ENCODE assay signal across 8 cellular contexts in genomic region chr6:154276810-154277577, GRCh38.
DNase-seq lines count a peak whose midpoint lies in the region; ATAC-seq and TF ChIP-seq lines count a peak whose summit lies in the region.

No MANE protein-coding gene starts in this region.

- no peaks in the 10 kb centered on the region for H3F3A ChIP-seq in MM.1S (ENCODE audit: insufficient read depth, low read length)

- H3K36me3 Mint-ChIP-seq in activated CD4-positive, alpha-beta T cell treated with anti-CD3 and anti-CD28 coated beads, Interleukin-2, amount 10 ng/mL, durations not matched to agents 24 days and 14 days (ENCODE audit: low read depth), result no peaks in the 10 kb centered on the region

- H3K18ac ChIP-seq in trophoblast cell (ENCODE audit: low read length), result no peak overlapping the region

- H3K9me2 ChIP-seq in MM.1S (replicated peaks; ENCODE audit: insufficient read depth, low read length), result no peaks in the 10 kb centered on the region

- no peak overlapping the region for H4K12ac ChIP-seq in trophoblast cell (ENCODE audit: low read depth, low read length)

- H4K91ac ChIP-seq in trophoblast cell (ENCODE audit: low read depth, low read length), result no peak overlapping the region

- no peak overlapping the region for H3K27ac ChIP-seq in MM.1S (ENCODE audit: low read length)
- H3K27ac ChIP-seq in esophagus muscularis mucosa (replicated peaks in 1 of 4), result no peak overlapping the region
- no peak overlapping the region for H3K27ac ChIP-seq in trophoblast cell (ENCODE audit: low read depth, low read length)

- no peak overlapping the region for H3K4me3 ChIP-seq in MM.1S (ENCODE audit: low read length)
- H3K4me3 ChIP-seq in esophagus muscularis mucosa, result no peak overlapping the region
- no peak overlapping the region for H3K4me3 ChIP-seq in trophoblast cell (ENCODE audit: low read depth, low read length)

- peak; percentile 34; the same call in 1 of the 2 replicates for TF ChIP-seq CTCF in MM.1S (IDR thresholded peaks at IDR 0.05; ENCODE audit: low read length)
- TF ChIP-seq CTCF in esophagus muscularis mucosa (IDR thresholded peaks at IDR 0.05), result peak; percentile 58 to 61 (median 59)

- peak overlapping the region; percentile 54 for H3K4me3 Mint-ChIP-seq in activated CD4-positive, alpha-beta T cell treated with anti-CD3 and anti-CD28 coated beads, Interleukin-2, amount 10 ng/mL, durations not matched to agents 24 days and 14 days

- no peak overlapping the region for H3K14ac ChIP-seq in trophoblast cell (ENCODE audit: low read length)

- H2BK12ac ChIP-seq in trophoblast cell (ENCODE audit: low read length), result no peak overlapping the region

- peaks cover 15% of the 10 kb centered on the region for H3K27me3 Mint-ChIP-seq in activated CD4-positive, alpha-beta T cell treated with anti-CD3 and anti-CD28 coated beads, Interleukin-2, amount 10 ng/mL, durations not matched to agents 24 days and 14 days

- H3K27me3 ChIP-seq in MM.1S (replicated peaks; ENCODE audit: insufficient read depth, low read length) (no peaks in the 10 kb centered on the region), esophagus muscularis mucosa (no peaks in the 10 kb centered on the region), trophoblast cell (ENCODE audit: insufficient read depth, low read length) (no peaks in the 10 kb centered on the region)

- H3K23ac ChIP-seq in trophoblast cell (ENCODE audit: low read length), result no peak overlapping the region

- H3K9me3 Mint-ChIP-seq in activated CD4-positive, alpha-beta T cell treated with anti-CD3 and anti-CD28 coated beads, Interleukin-2, amount 10 ng/mL, durations not matched to agents 24 days and 14 days, result no peaks in the 10 kb centered on the region

- H3K4me1 Mint-ChIP-seq in activated CD4-positive, alpha-beta T cell treated with anti-CD3 and anti-CD28 coated beads, Interleukin-2, amount 10 ng/mL, durations not matched to agents 24 days and 14 days, result peaks cover 19% of the 10 kb centered on the region

- no peaks in the 10 kb centered on the region for H3K9me3 ChIP-seq in MM.1S (replicated peaks; ENCODE audit: insufficient read depth, low read length)
- H3K9me3 ChIP-seq in esophagus muscularis mucosa, result no peaks in the 10 kb centered on the region
- H3K9me3 ChIP-seq in trophoblast cell (ENCODE audit: insufficient read depth, low read depth, low read length), result no peaks in the 10 kb centered on the region

- TF ChIP-seq EP300 in esophagus muscularis mucosa (IDR thresholded peaks at IDR 0.05), result no peak

- H3K9ac ChIP-seq in MM.1S (ENCODE audit: low read length) (no peak overlapping the region), trophoblast cell (ENCODE audit: low read length) (peak overlapping the region; percentile 4)

- H3K79me1 ChIP-seq in trophoblast cell (ENCODE audit: low read length), result no peaks in the 10 kb centered on the region

- intact Hi-C loops in activated CD4-positive, alpha-beta T cell treated with anti-CD3 and anti-CD28 coated beads, Interleukin-2, amount 10 ng/mL, durations not matched to agents 24 days and 14 days (cut with micrococcal nuclease), result loop anchor here (1.0 to 5.0 kb wide), 5 partner anchors 9 to 121 kb away; no protein-coding TSS in a partner anchor
- intact Hi-C loops in esophagus muscularis mucosa (cut with DNase I), result loop anchor here (2.0 kb wide), 1 partner anchor 122 kb away; no protein-coding TSS in a partner anchor

- no peaks in the 10 kb centered on the region for H3K79me2 ChIP-seq in MM.1S (ENCODE audit: low read length)
- H3K79me2 ChIP-seq in trophoblast cell (ENCODE audit: control insufficient read depth, insufficient read depth, low read length, poor library complexity), result no peaks in the 10 kb centered on the region

- ATAC-seq in GM21737 (IDR thresholded peaks at IDR 0.05; ENCODE audit: unreplicated experiment), result peak; percentile 77
- peak; percentile 73; the same call in 2 of the 3 replicates for ATAC-seq in SK-N-SH treated with all-trans-retinoic acid at 6 μM for 48 hours

- H3K4ac ChIP-seq in trophoblast cell (ENCODE audit: low read depth, low read length), result no peak overlapping the region

- H3K4me2 ChIP-seq in MM.1S (ENCODE audit: low read depth, low read length), result no peak overlapping the region
- H3K4me2 ChIP-seq in trophoblast cell (ENCODE audit: low read length), result no peak overlapping the region

- H2AK5ac ChIP-seq in trophoblast cell (ENCODE audit: low read length), result no peak overlapping the region

- peak overlapping the region; percentile 80 for H3K27ac Mint-ChIP-seq in activated CD4-positive, alpha-beta T cell treated with anti-CD3 and anti-CD28 coated beads, Interleukin-2, amount 10 ng/mL, durations not matched to agents 24 days and 14 days

- no peak overlapping the region for H2BK120ac ChIP-seq in trophoblast cell (ENCODE audit: insufficient read depth, low read length, poor library complexity)

- no peak overlapping the region for H2BK5ac ChIP-seq in trophoblast cell (ENCODE audit: low read depth, low read length, poor library complexity)

- H3K4me1 ChIP-seq in MM.1S (ENCODE audit: low read length), result no peaks in the 10 kb centered on the region
- H3K4me1 ChIP-seq in esophagus muscularis mucosa, result peaks cover 5 to 15% (median 8%) of the 10 kb centered on the region in 4 donors
- no peaks in the 10 kb centered on the region for H3K4me1 ChIP-seq in trophoblast cell (ENCODE audit: control insufficient read depth in 1 of 2, insufficient read depth in 2 of 2, low read length in 2 of 2)

- peak; percentile 56 for DNase-seq in activated CD4-positive, alpha-beta T cell treated with anti-CD3 and anti-CD28 coated beads, Interleukin-2, amount 10 ng/mL, durations not matched to agents 24 days and 14 days
- no peak for DNase-seq in activated CD4-positive, alpha-beta T cell treated with anti-CD3 and anti-CD28 coated beads for 48 hours
- peak; percentile 34 for DNase-seq in MM.1S
- DNase-seq in esophagus muscularis mucosa (ENCODE audit: extremely low spot score), result no peak
- peak in 1 of 2 donors; percentile 75 for DNase-seq in trophoblast cell
- no peak for DNase-seq in UCSD-AML1 (lab: John Stamatoyannopoulos, UW; ENCODE audit: unreplicated experiment)

- H4K20me1 ChIP-seq in MM.1S (ENCODE audit: insufficient read depth, low read length), result no peaks in the 10 kb centered on the region

- no peak for TF ChIP-seq POLR2A in esophagus muscularis mucosa (IDR thresholded peaks at IDR 0.05; ENCODE audit: low read depth)

- H4K8ac ChIP-seq in trophoblast cell (ENCODE audit: low read depth, low read length), result no peak overlapping the region

- no peak overlapping the region for H2AFZ ChIP-seq in MM.1S (ENCODE audit: low read length)
- H2AFZ ChIP-seq in trophoblast cell (ENCODE audit: insufficient read depth, low read length, poor library complexity), result no peak overlapping the region

- no peaks in the 10 kb centered on the region for H3K36me3 ChIP-seq in MM.1S (replicated peaks; ENCODE audit: insufficient read depth, low read length)
- no peaks in the 10 kb centered on the region for H3K36me3 ChIP-seq in esophagus muscularis mucosa
- H3K36me3 ChIP-seq in trophoblast cell (ENCODE audit: control insufficient read depth in 1 of 2, insufficient read depth in 2 of 2, low read length in 2 of 2), result no peaks in the 10 kb centered on the region

- 50% methylated on average over 11 of the region's 11 CpGs for WGBS in esophagus muscularis mucosa
- no CpG with 5 or more reads among the region's 11 CpGs for WGBS in trophoblast cell (ENCODE audit: extremely low coverage, insufficient coverage, insufficient read length)

TF ChIP-seq in SK-N-SH treated with all-trans-retinoic acid at 6 μM for 48 hours, 23 proteins besides CTCF, POLR2A, EP300 and RAD21:
- TF ChIP-seq ZNF70 (CRISPR knock-in tag; IDR thresholded peaks at IDR 0.05) (no peak), OSR1 (CRISPR knock-in tag; IDR thresholded peaks at IDR 0.05) (no peak), ESRRG (CRISPR knock-in tag; IDR thresholded peaks at IDR 0.05) (no peak), ZNF565 (CRISPR knock-in tag; conservative IDR thresholded peaks at IDR 0.05; ENCODE audit: low read depth) (no peak), ZFP3 (CRISPR knock-in tag; IDR thresholded peaks at IDR 0.05) (no peak), ZFP30 (CRISPR knock-in tag; IDR thresholded peaks at IDR 0.05) (no peak), ZNF8 (CRISPR knock-in tag; IDR thresholded peaks at IDR 0.05) (no peak), TSHZ2 (CRISPR knock-in tag; IDR thresholded peaks at IDR 0.05) (no peak), POU6F1 (CRISPR knock-in tag; IDR thresholded peaks at IDR 0.05; ENCODE audit: borderline replicate concordance, low read depth) (no peak)

Comparison
In these comparisons a context has a peak if more than half of its experiments do, and no peak if none do; other contexts are left out.
1. DNase-seq: peak in activated CD4-positive, alpha-beta T cell treated with anti-CD3 and anti-CD28 coated beads, Interleukin-2, amount 10 ng/mL, durations not matched to agents 24 days and 14 days (single experiment) and MM.1S (single experiment); none in activated CD4-positive, alpha-beta T cell treated with anti-CD3 and anti-CD28 coated beads for 48 hours (single experiment), esophagus muscularis mucosa (single experiment) and UCSD-AML1 (single experiment).